In genomic region chr19:35931161-35931873, GRCh38 we compare ENCODE assay signal across 8 cellular contexts. TPM values are rescaled to one million over a fixed set of nuclear protein-coding genes. Genes with fewer than 3 reads are reported as not detected.
DNase-seq lines count a peak whose midpoint lies in the region; ATAC-seq and TF ChIP-seq lines count a peak whose summit lies in the region.

No MANE protein-coding gene starts in this region.

- TF ChIP-seq POLR2A in adrenal gland (IDR thresholded peaks at IDR 0.05): peak; percentile 80 to 85
- TF ChIP-seq POLR2A in heart left ventricle (IDR thresholded peaks at IDR 0.05): peak; percentile 31 to 92

- WGBS in adrenal gland, 4 donors: 0 to 1% (median 0%) methylated on average over 24 to 47 of the region's 47 CpGs
- 0 to 1% (median 1%) methylated on average over 7 to 47 of the region's 47 CpGs for WGBS in heart left ventricle, 4 donors

- DNase-seq in NCI-H1417 (lab: John Stamatoyannopoulos, UW): peak; percentile 98 to 100 (median 99)
- DNase-seq in SW 1271 (lab: John Stamatoyannopoulos, UW): peak; percentile 92 to 97
- peak; percentile 99 to 100 (median 99) for DNase-seq in adrenal gland
- DNase-seq in heart left ventricle: peak; percentile 99 to 100 (median 99)
- DNase-seq in posterior cingulate gyrus: peak; percentile 98 to 100 (median 98)
- peak; percentile 100 for DNase-seq in upper lobe of right lung

- H3K27me3 ChIP-seq in adrenal gland (no peaks in the 10 kb centered on the region), heart left ventricle (peaks cover 0 to 5% (median 0%) of the 10 kb centered on the region in 9 donors), upper lobe of right lung (no peaks in the 10 kb centered on the region)

- H3K4me1 ChIP-seq in adrenal gland (replicated peaks in 1 of 2) (peaks cover 14 to 15% of the 10 kb centered on the region in 2 donors), heart left ventricle (peaks cover 0 to 35% (median 14%) of the 10 kb centered on the region in 12 donors), upper lobe of right lung (peaks cover 15% of the 10 kb centered on the region)

- H3K27ac ChIP-seq in adrenal gland (peak overlapping the region in 2 of 5 donors; percentile 36 to 79), heart left ventricle (peak overlapping the region in 11 of 12 donors; percentile 50 to 88 (median 70)), upper lobe of right lung (peak overlapping the region; percentile 63)

- intact Hi-C loops in adrenal gland (cut with DNase I): loop anchor here in 1 of 2 donors (10.0 kb wide), 1 partner anchor 237 kb away; no protein-coding TSS in a partner anchor
- intact Hi-C loops in heart left ventricle (cut with DNase I): loop anchor here (1.0 to 10.0 kb wide), 19 partner anchors 31 to 239 kb away; partner anchors contain the start of genes PSENEN (in 5 of the 10), U2AF1L4 (in 5 of the 10), IGFLR1 (in 3 of the 10) and LIN37 (in 3 of the 10)
- intact Hi-C loops in posterior cingulate gyrus (cut with DNase I): loop anchor here (1.0 to 10.0 kb wide), 5 partner anchors 34 to 239 kb away; partner anchors contain the start of gene ARHGAP33
- intact Hi-C loops in upper lobe of right lung (cut with DNase I): loop anchor here (10.0 kb wide), 1 partner anchor 47 kb away; no protein-coding TSS in a partner anchor

- H3K9me3 ChIP-seq in adrenal gland (replicated peaks in 1 of 3): no peaks in the 10 kb centered on the region
- no peaks in the 10 kb centered on the region for H3K9me3 ChIP-seq in heart left ventricle
- H3K9me3 ChIP-seq in upper lobe of right lung: no peaks in the 10 kb centered on the region

- TF ChIP-seq CTCF in GM12874 (IDR thresholded peaks at IDR 0.05; ENCODE audit: insufficient read depth, low read depth, low read length) (peak; percentile 95), adrenal gland (IDR thresholded peaks at IDR 0.05) (peak; percentile 57 to 99 (median 97)), heart left ventricle (IDR thresholded peaks at IDR 0.05) (peak; percentile 77 to 98 (median 86)), upper lobe of right lung (IDR thresholded peaks at IDR 0.05) (peak; percentile 82)

- no peaks in the 10 kb centered on the region for H3K36me3 ChIP-seq in adrenal gland (replicated peaks in 1 of 2)
- H3K36me3 ChIP-seq in heart left ventricle: no peaks in the 10 kb centered on the region
- no peaks in the 10 kb centered on the region for H3K36me3 ChIP-seq in upper lobe of right lung

- H3K4me3 ChIP-seq in adrenal gland (peak overlapping the region in 1 of 4 donors; percentile 11), heart left ventricle (peak overlapping the region in 9 of 12 donors; percentile 2 to 42 (median 34)), upper lobe of right lung (peak overlapping the region; percentile 37)

- ATAC-seq in HG02763 (IDR thresholded peaks at IDR 0.05; ENCODE audit: unreplicated experiment) (peak; percentile 95), heart left ventricle (peak; percentile 99 to 100 (median 100)), upper lobe of right lung (peak; percentile 99)

RNA-seq across cellular contexts. Expression of gene LRFN3, which starts 4.9 kb away (rescaled TPM):
- 10 to 100 TPM in 7 of 8 donors, 1 to 10 TPM in 1; 8.7 to 23.3 (median 16.3) TPM for total RNA-seq in adrenal gland
- polyA plus RNA-seq in adrenal gland: 1 to 10 TPM; 3.7 to 8.4 (median 7.1) TPM
- total RNA-seq in heart left ventricle: 10 to 100 TPM in 3 of 9 donors, 1 to 10 TPM in 6; 4.5 to 18.6 (median 8.5) TPM
- 10 to 100 TPM in 1 of 2 donors, 1 to 10 TPM in 1; 6.3 to 14.7 TPM for polyA plus RNA-seq in heart left ventricle
- total RNA-seq in upper lobe of right lung: 10.5 TPM

RNA-seq across cellular contexts. Expression of gene TYROBP, which starts 23.2 kb away (rescaled TPM):
- total RNA-seq in adrenal gland (100 to 1,000 TPM in 7 of 8 donors, 10 to 100 TPM in 1; 63.9 to 323 (median 163) TPM), heart left ventricle (100 to 1,000 TPM in 2 of 9 donors, 10 to 100 TPM in 7; 12.6 to 237 (median 19.4) TPM), upper lobe of right lung (367 TPM)
- polyA plus RNA-seq in adrenal gland (100 to 1,000 TPM in 2 of 3 donors, 10 to 100 TPM in 1; 83.9 to 291 (median 290) TPM), heart left ventricle (10 to 100 TPM; 17.1 to 42.7 TPM)

RNA-seq across cellular contexts. Expression of gene HCST, which starts 29.0 kb away (rescaled TPM):
- total RNA-seq in adrenal gland (10 to 100 TPM in 5 of 8 donors, 1 to 10 TPM in 2, not detected in 1; 4.8 to 24.3 (median 10.5) TPM), heart left ventricle (10 to 100 TPM in 2 of 9 donors, 1 to 10 TPM in 6, not detected in 1; 2.3 to 31.7 (median 4.7) TPM), upper lobe of right lung (44.0 TPM)
- polyA plus RNA-seq in adrenal gland (10 to 100 TPM in 2 of 3 donors, 1 to 10 TPM in 1; 2.8 to 97.2 (median 41.4) TPM), heart left ventricle (10 to 100 TPM in 1 of 2 donors, 1 to 10 TPM in 1; 3.2 to 10.1 TPM)

RNA-seq across cellular contexts. Expression of gene NFKBID, which starts 31.0 kb away (rescaled TPM):
- 10 to 100 TPM in 2 of 8 donors, 1 to 10 TPM in 6; 1.7 to 10.8 (median 6.9) TPM for total RNA-seq in adrenal gland
- polyA plus RNA-seq in adrenal gland: 10 to 100 TPM in 2 of 3 donors, 1 to 10 TPM in 1; 1.5 to 18.9 (median 14.7) TPM
- 10 to 100 TPM in 1 of 9 donors, 1 to 10 TPM in 7, under 1 TPM in 1; 0.79 to 12.3 (median 3.0) TPM for total RNA-seq in heart left ventricle
- 1 to 10 TPM; 2.8 to 3.1 TPM for polyA plus RNA-seq in heart left ventricle
- 19.5 TPM for total RNA-seq in upper lobe of right lung
